ENCODE assay signal across 11 cellular contexts in the genomic region with DNA sequence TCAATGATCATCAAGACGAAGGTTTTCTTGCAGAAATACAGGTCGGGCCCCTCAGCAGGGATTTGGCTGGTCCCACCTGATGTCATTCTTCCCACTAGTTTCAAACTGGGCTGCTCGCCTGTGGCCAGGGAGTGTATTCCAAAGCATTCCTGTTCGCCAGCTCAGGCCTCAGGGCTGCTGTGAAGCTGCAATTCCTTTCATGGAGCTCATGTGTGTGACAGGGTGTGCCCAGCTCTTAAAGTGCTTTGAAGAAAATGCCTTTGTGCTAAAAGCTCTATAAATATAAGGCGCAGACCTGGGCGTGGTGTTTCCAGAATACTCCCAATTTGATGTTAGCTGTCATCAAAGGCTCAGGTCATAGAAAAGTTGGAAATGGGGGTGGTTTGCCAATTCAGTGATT.
DNase-seq lines count a peak whose midpoint lies in the region; ATAC-seq, FAIRE-seq and TF ChIP-seq lines count a peak whose summit lies in the region.
"Had no signal": no experiment of that assay in that cellular context is flagged by ENCODE, and none has a peak within 500 bp of the region (broad histone marks: within the 10 kb centered on the region; RNA-seq: fewer than 3 reads in every experiment).

No MANE protein-coding gene starts in this region.

- DNase-seq in Caki2 (ENCODE audit: low read depth): peak; percentile 82
- DNase-seq in NCI-H226: peak; percentile 83
- peak; percentile 61 for DNase-seq in epithelial cell of esophagus (ENCODE audit: low read depth)
- DNase-seq in HepG2 (ENCODE audit: low spot score): peak; percentile 30
- DNase-seq in kidney: no peak
- DNase-seq in MV-4-11 (lab: John Stamatoyannopoulos, UW): no peak
- DNase-seq in dermis blood vessel endothelial cell: no peak
- DNase-seq: activated CD4-positive, alpha-beta T cell treated with anti-CD3 and anti-CD28 coated beads for 1 hour; GOT3; NCI-H1105 treated with DMSO at 0.1 percent for 48 hours had no signal

- peak; percentile 52; the same call in 2 of the 3 replicates for ATAC-seq in HepG2
- ATAC-seq in HG02623 (IDR thresholded peaks at IDR 0.05; ENCODE audit: unreplicated experiment): no peak

- H3K4me1 ChIP-seq in HepG2 (ENCODE audit: insufficient read depth, low read length): peaks cover 17% of the 10 kb centered on the region
- H3K4me1 ChIP-seq in kidney (ENCODE audit: control insufficient read depth in 1 of 2, insufficient read depth in 1 of 2, low read depth in 1 of 2, low read length in 2 of 2): no peaks in the 10 kb centered on the region

- TF ChIP-seq POLR2A in HepG2 (IDR thresholded peaks at IDR 0.05; ENCODE audit: insufficient read depth in 1 of 2, low read depth in 2 of 2, low read length in 2 of 2): no peak

- intact Hi-C loops in HepG2 (cut with micrococcal nuclease; ENCODE audit: unreplicated experiment) (loop anchor here (1.0 to 5.0 kb wide), 6 partner anchors 52 to 327 kb away; no protein-coding TSS in a partner anchor), kidney (cut with DNase I) (loop anchor here (10.0 kb wide), 1 partner anchor 327 kb away; no protein-coding TSS in a partner anchor)

- in situ Hi-C loops in Caki2 (cut with HindIII; ENCODE audit: low pct_unique_long_range_greater_than_20kb, low sequenced_read_pairs): no loop called here
- in situ Hi-C loops in HepG2 (cut with HindIII; ENCODE audit: extremely low pct_ligation_motif_present, low pct_unique_long_range_greater_than_20kb): loop anchor here (5.0 kb wide), 1 partner anchor 314 kb away; a partner anchor contains a TSS

- POLR2A ChIA-PET in HepG2 (lab: Yijun Ruan, JAX): interaction anchor here (0.7 to 1.5 kb wide), 3 partner anchors 53 to 315 kb away, joined by 3 read pairs; a partner anchor contains a TSS

- CTCF ChIA-PET in HepG2 (lab: Yijun Ruan, JAX; ENCODE audit: low intra/inter-chr PET ratio, low total read pairs): interaction anchor here (1.8 to 2.6 kb wide), 4 partner anchors 51 to 328 kb away, joined by 6 to 24 read pairs (median 12); a partner anchor contains a TSS

- no peak overlapping the region for H3K4me2 ChIP-seq in HepG2 (ENCODE audit: low read depth, low read length)

- no peak overlapping the region for H2AFZ ChIP-seq in HepG2 (ENCODE audit: low read length)

- TF ChIP-seq EP300 in HepG2 (IDR thresholded peaks at IDR 0.05; ENCODE audit: low read depth in 2 of 2, low read length in 2 of 2) (no peak), HepG2 (CRISPR knock-in tag; IDR thresholded peaks at IDR 0.05; ENCODE audit: borderline replicate concordance) (no peak)

- no TSS peak for BruUV-seq in HepG2 (replicated peaks; lab: Mats Ljungman, UMichigan)

- TF ChIP-seq CTCF in epithelial cell of esophagus (IDR thresholded peaks at IDR 0.05; ENCODE audit: insufficient read depth, low read depth, low read length, missing control alignments) (no peak), HepG2 (CRISPR knock-in tag; IDR thresholded peaks at IDR 0.05) (no peak), kidney (IDR thresholded peaks at IDR 0.05; ENCODE audit: borderline replicate concordance, extremely low read depth, insufficient read depth) (no peak)

- H3K9me3 ChIP-seq in HepG2 (ENCODE audit: low read length) (no peaks in the 10 kb centered on the region), kidney (ENCODE audit: control insufficient read depth in 1 of 2, low read length in 2 of 2) (no peaks in the 10 kb centered on the region)

- H3K36me3 ChIP-seq in HepG2 (replicated peaks in 1 of 2; ENCODE audit: control insufficient read depth in 1 of 2, insufficient read depth in 2 of 2, low read length in 2 of 2) (no peaks in the 10 kb centered on the region), kidney (ENCODE audit: control insufficient read depth in 1 of 2, insufficient read depth in 2 of 2, low read length in 2 of 2) (no peaks in the 10 kb centered on the region)

- no peaks in the 10 kb centered on the region for H3K27me3 ChIP-seq in HepG2 (ENCODE audit: control insufficient read depth in 1 of 2, insufficient read depth in 2 of 2, low read length in 2 of 2)

- FAIRE-seq in HepG2 (lab: Jason Lieb, UNC) (no peak), kidney (lab: Jason Lieb, UNC) (no peak)

- WGBS in HepG2 (ENCODE audit: low lambda C conversion rate): 86% methylated on average over 6 of the region's 6 CpGs

- TF ChIP-seq RAD21 in HepG2 (CRISPR knock-in tag; IDR thresholded peaks at IDR 0.05): no peak

- H3K4me3 ChIP-seq in epithelial cell of esophagus (ENCODE audit: low read length): no peak overlapping the region
- no peak overlapping the region for H3K4me3 ChIP-seq in HepG2 (replicated peaks in 1 of 3; ENCODE audit: insufficient read depth in 1 of 3, low read depth in 2 of 3, low read length in 3 of 3)
- no peak overlapping the region for H3K4me3 ChIP-seq in kidney (ENCODE audit: low read length in 2 of 2)

- H3K79me2 ChIP-seq in HepG2 (ENCODE audit: insufficient read depth, low read length): no peaks in the 10 kb centered on the region

- H3K9ac ChIP-seq in HepG2 (ENCODE audit: insufficient read depth, low read depth, low read length) (no peak overlapping the region), kidney (ENCODE audit: low read length in 2 of 2) (no peak overlapping the region)

- H4K20me1 ChIP-seq in HepG2 (ENCODE audit: insufficient read depth, low read length): no peaks in the 10 kb centered on the region

- H3K27ac ChIP-seq in HepG2 (ENCODE audit: extremely low read length, insufficient read depth, low read length): no peak overlapping the region
- H3K27ac ChIP-seq in kidney (ENCODE audit: low read depth in 2 of 2, low read length in 2 of 2): no peak overlapping the region

TF ChIP-seq in HepG2, 621 proteins besides CTCF, POLR2A, EP300 and RAD21:
- TF ChIP-seq, protein P1, sequence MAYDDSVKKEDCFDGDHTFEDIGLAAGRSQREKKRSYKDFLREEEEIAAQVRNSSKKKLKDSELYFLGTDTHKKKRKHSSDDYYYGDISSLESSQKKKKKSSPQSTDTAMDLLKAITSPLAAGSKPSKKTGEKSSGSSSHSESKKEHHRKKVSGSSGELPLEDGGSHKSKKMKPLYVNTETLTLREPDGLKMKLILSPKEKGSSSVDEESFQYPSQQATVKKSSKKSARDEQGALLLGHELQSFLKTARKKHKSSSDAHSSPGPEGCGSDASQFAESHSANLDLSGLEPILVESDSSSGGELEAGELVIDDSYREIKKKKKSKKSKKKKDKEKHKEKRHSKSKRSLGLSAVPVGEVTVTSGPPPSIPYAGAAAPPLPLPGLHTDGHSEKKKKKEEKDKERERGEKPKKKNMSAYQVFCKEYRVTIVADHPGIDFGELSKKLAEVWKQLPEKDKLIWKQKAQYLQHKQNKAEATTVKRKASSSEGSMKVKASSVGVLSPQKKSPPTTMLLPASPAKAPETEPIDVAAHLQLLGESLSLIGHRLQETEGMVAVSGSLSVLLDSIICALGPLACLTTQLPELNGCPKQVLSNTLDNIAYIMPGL (CRISPR knock-in tag; IDR thresholded peaks at IDR 0.05; ENCODE audit: borderline replicate concordance in 1 of 2, low read depth in 1 of 2): 0 out of 4 replicates have a peak, but pooled peaks of 1 of the 2 experiments have one; percentile 11
- TF ChIP-seq, protein P2, sequence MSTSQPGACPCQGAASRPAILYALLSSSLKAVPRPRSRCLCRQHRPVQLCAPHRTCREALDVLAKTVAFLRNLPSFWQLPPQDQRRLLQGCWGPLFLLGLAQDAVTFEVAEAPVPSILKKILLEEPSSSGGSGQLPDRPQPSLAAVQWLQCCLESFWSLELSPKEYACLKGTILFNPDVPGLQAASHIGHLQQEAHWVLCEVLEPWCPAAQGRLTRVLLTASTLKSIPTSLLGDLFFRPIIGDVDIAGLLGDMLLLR (CRISPR knock-in tag; IDR thresholded peaks at IDR 0.05): no peak
- TF ChIP-seq ZNF30 (CRISPR knock-in tag; IDR thresholded peaks at IDR 0.05) (no peak), MXI1 (IDR thresholded peaks at IDR 0.05; ENCODE audit: borderline replicate concordance, low read depth, low read length) (no peak)
- TF ChIP-seq, protein P3, sequence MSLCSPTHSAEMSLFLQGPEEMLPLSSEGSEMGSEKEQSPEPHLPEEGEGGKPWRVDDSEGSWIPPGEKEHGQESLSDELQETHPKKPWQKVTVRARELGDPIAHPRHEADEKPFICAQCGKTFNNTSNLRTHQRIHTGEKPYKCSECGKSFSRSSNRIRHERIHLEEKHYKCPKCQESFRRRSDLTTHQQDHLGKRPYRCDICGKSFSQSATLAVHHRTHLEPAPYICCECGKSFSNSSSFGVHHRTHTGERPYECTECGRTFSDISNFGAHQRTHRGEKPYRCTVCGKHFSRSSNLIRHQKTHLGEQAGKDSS (CRISPR knock-in tag; IDR thresholded peaks at IDR 0.05; ENCODE audit: borderline replicate concordance, low read depth): 0 out of 2 replicates have a peak, but pooled peaks have one; percentile 31
TF ChIP-seq in HepG2: peak in this region for 2.

Comparison
In these comparisons a context has a peak if more than half of its experiments do, and no peak if none do; other contexts are left out.
1. DNase-seq: peak in Caki2 (single experiment), NCI-H226 (single experiment), epithelial cell of esophagus (single experiment) and HepG2 (single experiment); none in kidney (single experiment), MV-4-11 (single experiment) and dermis blood vessel endothelial cell (single experiment).